ENCODE assay signal across 22 cellular contexts in genomic region chr7:75968012-75968411, GRCh38. TPM values are rescaled to one million over a fixed set of nuclear protein-coding genes. Genes with fewer than 3 reads are reported as not detected.
A peak's percentile ranks its signal among the peaks of the same experiment; 100 is the strongest.
DNase-seq lines count a peak whose midpoint lies in the region; ATAC-seq, FAIRE-seq and TF ChIP-seq lines count a peak whose summit lies in the region.
"Had no signal": no experiment of that assay in that cellular context is flagged by ENCODE, and none has a peak within 500 bp of the region (broad histone marks: within the 10 kb centered on the region; RNA-seq: fewer than 3 reads in every experiment).

No MANE protein-coding gene starts in this region.

- 67% methylated on average over 10 of the region's 10 CpGs for WGBS in liver
- WGBS in HepG2 (ENCODE audit: low lambda C conversion rate) = 88% methylated on average over 5 of the region's 10 CpGs
- 83 to 85% methylated on average over 10 of the region's 10 CpGs for WGBS in sigmoid colon, 2 donors

- no peaks in the 10 kb centered on the region for H3K9me3 ChIP-seq in liver (ENCODE audit: control insufficient read depth in 4 of 4, low read length in 3 of 4)
- H3K9me3 ChIP-seq in HepG2 (ENCODE audit: low read length) = no peaks in the 10 kb centered on the region
- no peaks in the 10 kb centered on the region for H3K9me3 ChIP-seq in sigmoid colon
- no peaks in the 10 kb centered on the region for H3K9me3 ChIP-seq in vagina
- H3K9me3 ChIP-seq in A673 (ENCODE audit: low read depth, low read length, poor library complexity, severe bottlenecking) = no peaks in the 10 kb centered on the region
- H3K9me3 ChIP-seq: mucosa of descending colon had no signal

- TF ChIP-seq RAD21 in liver (IDR thresholded peaks at IDR 0.05) (no peak), HepG2 (CRISPR knock-in tag; IDR thresholded peaks at IDR 0.05) (no peak)

- H2AFZ ChIP-seq in HepG2 (ENCODE audit: low read length) = no peak overlapping the region

- peaks cover 17 to 47% (median 22%) of the 10 kb centered on the region in 4 donors for H3K36me3 ChIP-seq in liver (ENCODE audit: control insufficient read depth in 4 of 4, insufficient read depth in 3 of 4, low read depth in 1 of 4, low read length in 3 of 4)
- peaks cover 39 to 84% of the 10 kb centered on the region in 2 experiments for H3K36me3 ChIP-seq in HepG2 (replicated peaks in 1 of 2; ENCODE audit: control insufficient read depth in 1 of 2, insufficient read depth in 2 of 2, low read length in 2 of 2)
- peaks cover 0 to 9% (median 4%) of the 10 kb centered on the region in 4 donors for H3K36me3 ChIP-seq in sigmoid colon
- peaks cover 0 to 7% of the 10 kb centered on the region in 2 donors for H3K36me3 ChIP-seq in vagina
- peaks cover 8% of the 10 kb centered on the region for H3K36me3 ChIP-seq in A673 (ENCODE audit: insufficient read depth, low read length, poor library complexity, severe bottlenecking)

- H3K4me2 ChIP-seq in HepG2 (ENCODE audit: low read depth, low read length) = no peak overlapping the region

- in situ Hi-C loops in HepG2 (cut with HindIII; ENCODE audit: extremely low pct_ligation_motif_present, low pct_unique_long_range_greater_than_20kb) = no loop called here

- H3K27ac ChIP-seq in liver (ENCODE audit: low read depth in 1 of 2, low read length in 2 of 2) = peak overlapping the region; percentile 40 to 83
- no peak overlapping the region for H3K27ac ChIP-seq in HepG2 (ENCODE audit: extremely low read length, insufficient read depth, low read length)
- peak overlapping the region; percentile 81 for H3K27ac ChIP-seq in layer of hippocampus (ENCODE audit: low read depth, low read length)
- H3K27ac ChIP-seq in sigmoid colon = peak overlapping the region; percentile 84 to 95 (median 94)
- peak overlapping the region; percentile 88 for H3K27ac ChIP-seq in vagina
- no peak overlapping the region for H3K27ac ChIP-seq in A673 (ENCODE audit: low read depth, low read length, poor library complexity, severe bottlenecking)
- H3K27ac ChIP-seq: SK-N-MC had no signal

- H3K4me3 ChIP-seq in liver (ENCODE audit: low read depth in 1 of 3, low read length in 3 of 3) (no peak overlapping the region), HepG2 (replicated peaks in 1 of 3; ENCODE audit: insufficient read depth in 1 of 3, low read depth in 2 of 3, low read length in 3 of 3) (no peak overlapping the region), sigmoid colon (peak overlapping the region in 2 of 4 donors; percentile 3 to 7), vagina (no peak overlapping the region), A673 (ENCODE audit: low read depth, low read length, poor library complexity, severe bottlenecking) (no peak overlapping the region)
- H3K4me3 ChIP-seq: mucosa of descending colon, SK-N-MC had no signal

- no peaks in the 10 kb centered on the region for H3K27me3 ChIP-seq in liver (ENCODE audit: control insufficient read depth in 4 of 4, insufficient read depth in 4 of 4, low read length in 3 of 4)
- H3K27me3 ChIP-seq in HepG2 (ENCODE audit: control insufficient read depth in 1 of 2, insufficient read depth in 2 of 2, low read length in 2 of 2) = no peaks in the 10 kb centered on the region
- no peaks in the 10 kb centered on the region for H3K27me3 ChIP-seq in layer of hippocampus (ENCODE audit: control insufficient read depth, insufficient read depth, low read length)
- H3K27me3 ChIP-seq in sigmoid colon = no peaks in the 10 kb centered on the region
- H3K27me3 ChIP-seq in vagina = no peaks in the 10 kb centered on the region
- H3K27me3 ChIP-seq in A673 (replicated peaks; ENCODE audit: insufficient read depth, low read depth, low read length, poor library complexity) = no peaks in the 10 kb centered on the region

- intact Hi-C loops in HepG2 (cut with micrococcal nuclease; ENCODE audit: unreplicated experiment) (no loop called here), sigmoid colon (cut with DNase I) (loop anchor here (2.0 to 10.0 kb wide), 4 partner anchors 89 to 1719 kb away; partner anchors contain the start of genes HIP1 and RHBDD2), vagina (cut with DNase I) (no loop called here), A673 (cut with micrococcal nuclease; ENCODE audit: unreplicated experiment) (no loop called here)

- POLR2A ChIA-PET in HepG2 (lab: Yijun Ruan, JAX) = no interaction called here
- POLR2A ChIA-PET in A673 (lab: Charles Lee; ENCODE audit: low non-redundant PET) = no interaction called here

- FAIRE-seq in HepG2 (lab: Jason Lieb, UNC) = no peak
- FAIRE-seq: colon, small intestine had no signal

- no peak for ATAC-seq in HepG2
- ATAC-seq: stimulated activated effector memory CD8-positive, alpha-beta T cell treated with anti-CD3 and anti-CD28 coated beads, Interleukin-12 subunit alpha, Interleukin-12 subunit beta, amount 100 ng/mL, for 72 hours had no signal

- TF ChIP-seq POLR2A in HepG2 (IDR thresholded peaks at IDR 0.05; ENCODE audit: insufficient read depth in 1 of 2, low read depth in 2 of 2, low read length in 2 of 2) (no peak), sigmoid colon (IDR thresholded peaks at IDR 0.05) (no peak), vagina (IDR thresholded peaks at IDR 0.05) (no peak)

- peaks cover 39% of the 10 kb centered on the region for H3K79me2 ChIP-seq in HepG2 (ENCODE audit: insufficient read depth, low read length)

- peaks cover 61% of the 10 kb centered on the region for H4K20me1 ChIP-seq in HepG2 (ENCODE audit: insufficient read depth, low read length)

- no peak for DNase-seq in HepG2 (ENCODE audit: low spot score)
- DNase-seq in sigmoid colon = no peak
- DNase-seq in vagina (ENCODE audit: extremely low spot score in 2 of 2) = no peak
- no peak for DNase-seq in A673 (ENCODE audit: low spot score)
- DNase-seq in SHP77 treated with DMSO at 0.1 percent for 48 hours (lab: John Stamatoyannopoulos, UW) = no peak
- DNase-seq in pons (ENCODE audit: low spot score) = no peak
- DNase-seq: ACHN; activated CD4-positive, alpha-beta T cell treated with anti-CD3 and anti-CD28 coated beads for 1 hour; activated gamma-delta T cell; CD4-positive, alpha-beta memory T cell; DMS79; mucosa of descending colon; NCI-H1092; NCI-H2107; NCI-H526 treated with DMSO at 0.1 percent for 48 hours; small intestine; T-helper 9 cell had no signal

- H3K9ac ChIP-seq in liver (ENCODE audit: low read depth in 1 of 2, low read length in 2 of 2) (no peak overlapping the region), HepG2 (ENCODE audit: insufficient read depth, low read depth, low read length) (no peak overlapping the region)

- no TSS peak for BruUV-seq in HepG2 (replicated peaks; lab: Mats Ljungman, UMichigan)
- no TSS peak for BruUV-seq in A673 (replicated peaks; lab: Mats Ljungman, UMichigan)

- TF ChIP-seq CTCF in liver (IDR thresholded peaks at IDR 0.05; ENCODE audit: low read depth, low read length, missing input control) (no peak), HepG2 (CRISPR knock-in tag; IDR thresholded peaks at IDR 0.05) (no peak), sigmoid colon (IDR thresholded peaks at IDR 0.05) (no peak), vagina (IDR thresholded peaks at IDR 0.05) (no peak), A673 (conservative IDR thresholded peaks at IDR 0.05; ENCODE audit: low read depth, low read length) (no peak)

- CTCF ChIA-PET in HepG2 (lab: Yijun Ruan, JAX; ENCODE audit: low intra/inter-chr PET ratio, low total read pairs) (no interaction called here), A673 (lab: Charles Lee) (no interaction called here)

- TF ChIP-seq EP300 in HepG2 (IDR thresholded peaks at IDR 0.05; ENCODE audit: low read depth in 2 of 2, low read length in 2 of 2) (no peak), HepG2 (CRISPR knock-in tag; IDR thresholded peaks at IDR 0.05; ENCODE audit: borderline replicate concordance) (no peak), sigmoid colon (IDR thresholded peaks at IDR 0.05) (no peak)

- H3K4me1 ChIP-seq in liver (ENCODE audit: control insufficient read depth in 4 of 4, insufficient read depth in 4 of 4, low read length in 3 of 4) (peaks cover 20 to 75% (median 62%) of the 10 kb centered on the region in 4 donors), HepG2 (ENCODE audit: insufficient read depth, low read length) (peaks cover 39% of the 10 kb centered on the region), sigmoid colon (peaks cover 0 to 70% (median 65%) of the 10 kb centered on the region in 4 donors), vagina (peaks cover 70% of the 10 kb centered on the region), A673 (ENCODE audit: insufficient read depth, low read length, poor library complexity, severe bottlenecking) (no peaks in the 10 kb centered on the region)

RNA-seq across cellular contexts. Expression of gene TMEM120A, which starts 26.4 kb away (rescaled TPM):
- total RNA-seq in liver (10 to 100 TPM; 18.7 to 29.5 TPM), HepG2 (2016; rRNA removed; fragmentation: Illumina TruSeq; extraction: Trizol) (22.9 and 40.3 TPM in 2 replicates), sigmoid colon (10 to 100 TPM; 18.3 to 49.0 (median 35.9) TPM), vagina (45.9 TPM), A673 (2021) (18.7 and 18.9 TPM in 2 replicates)
- polyA plus RNA-seq in liver (10 to 100 TPM; 34.8 to 73.9 TPM), HepG2 (2011; rRNA removed) (102 and 116 TPM in 2 replicates), sigmoid colon (10 to 100 TPM; 65.9 to 88.2 (median 77.5) TPM)
- total RNA-seq in HepG2 (2016; cell fraction: cytosol; rRNA removed; fragmentation: Illumina TruSeq; extraction: Trizol; ENCODE audit: low read depth) = 31.6 and 36.7 TPM in 2 replicates
- total RNA-seq in HepG2 (2016; cell fraction: insoluble cytoplasmic fraction; rRNA removed; fragmentation: Illumina TruSeq; extraction: Trizol) = 26.0 and 40.4 TPM in 2 replicates
- 34.6 and 34.8 TPM in 2 replicates for total RNA-seq in HepG2 (2016; cell fraction: membrane; rRNA removed; fragmentation: Illumina TruSeq; extraction: Trizol)
- 31.7 and 39.9 TPM in 2 replicates for total RNA-seq in HepG2 (2016; cell fraction: nucleus; rRNA removed; fragmentation: Illumina TruSeq; extraction: Trizol)
- polyA plus RNA-seq in HepG2 (2011; cell fraction: cytosol; rRNA removed) = 81.9 and 91.9 TPM in 2 replicates
- 76.1 and 77.6 TPM in 2 replicates for polyA plus RNA-seq in HepG2 (2011; cell fraction: nucleus; rRNA removed)
- 41.2 and 57.5 TPM in 2 replicates for polyA plus RNA-seq in HepG2 (2012)
- 78.5 and 88.6 TPM in 2 replicates for polyA plus RNA-seq in HepG2 (2016; cell fraction: cytosol; fragmentation: Illumina TruSeq; extraction: Trizol; ENCODE audit: low read depth)
- 64.8 and 69.3 TPM in 2 replicates for polyA plus RNA-seq in HepG2 (2016; cell fraction: insoluble cytoplasmic fraction; fragmentation: Illumina TruSeq; extraction: Trizol; ENCODE audit: low read depth)
- polyA plus RNA-seq in HepG2 (2016; cell fraction: membrane; fragmentation: Illumina TruSeq; extraction: Trizol; ENCODE audit: low read depth) = 81.3 and 84.7 TPM in 2 replicates
- polyA plus RNA-seq in HepG2 (2016; cell fraction: nucleus; fragmentation: Illumina TruSeq; extraction: Trizol; ENCODE audit: insufficient read depth, low read depth) = 144 and 149 TPM in 2 replicates
- 97.0 and 238 TPM in 2 replicates for polyA minus RNA-seq in HepG2 (2011; rRNA and poly(A)+ RNA removed; ENCODE audit: low replicate concordance)
- 32.4 and 39.8 TPM in 2 replicates for polyA minus RNA-seq in HepG2 (2011; cell fraction: cytosol; rRNA and poly(A)+ RNA removed)
- polyA minus RNA-seq in HepG2 (2011; cell fraction: nucleus; rRNA and poly(A)+ RNA removed) = 15.5 and 22.4 TPM in 2 replicates

RNA-seq across cellular contexts. Expression of gene POR, which starts 53.1 kb away (rescaled TPM):
- total RNA-seq in liver (100 to 1,000 TPM; 116 to 571 TPM), HepG2 (2016; rRNA removed; fragmentation: Illumina TruSeq; extraction: Trizol) (115 and 266 TPM in 2 replicates), sigmoid colon (10 to 100 TPM; 33.2 to 47.4 (median 39.2) TPM), vagina (94.3 TPM), A673 (2021) (99.3 and 104 TPM in 2 replicates)
- polyA plus RNA-seq in liver (100 to 1,000 TPM; 377 to 973 TPM), HepG2 (2011; rRNA removed) (145 and 208 TPM in 2 replicates), sigmoid colon (10 to 100 TPM; 20.4 to 98.9 (median 49.9) TPM)
- 43.6 and 47.9 TPM in 2 replicates for total RNA-seq in HepG2 (2016; cell fraction: cytosol; rRNA removed; fragmentation: Illumina TruSeq; extraction: Trizol; ENCODE audit: low read depth)
- total RNA-seq in HepG2 (2016; cell fraction: insoluble cytoplasmic fraction; rRNA removed; fragmentation: Illumina TruSeq; extraction: Trizol) = 95.7 and 270 TPM in 2 replicates
- 55.5 and 56.9 TPM in 2 replicates for total RNA-seq in HepG2 (2016; cell fraction: membrane; rRNA removed; fragmentation: Illumina TruSeq; extraction: Trizol)
- 260 and 301 TPM in 2 replicates for total RNA-seq in HepG2 (2016; cell fraction: nucleus; rRNA removed; fragmentation: Illumina TruSeq; extraction: Trizol)
- polyA plus RNA-seq in HepG2 (2011; cell fraction: cytosol; rRNA removed) = 143 and 190 TPM in 2 replicates
- 1,024 and 1,039 TPM in 2 replicates for polyA plus RNA-seq in HepG2 (2011; cell fraction: nucleus; rRNA removed)
- 325 and 360 TPM in 2 replicates for polyA plus RNA-seq in HepG2 (2012)
- 22.8 and 25.4 TPM in 2 replicates for polyA plus RNA-seq in HepG2 (2016; cell fraction: cytosol; fragmentation: Illumina TruSeq; extraction: Trizol; ENCODE audit: low read depth)
- polyA plus RNA-seq in HepG2 (2016; cell fraction: insoluble cytoplasmic fraction; fragmentation: Illumina TruSeq; extraction: Trizol; ENCODE audit: low read depth) = 63.7 and 80.6 TPM in 2 replicates
- 25.4 and 30.4 TPM in 2 replicates for polyA plus RNA-seq in HepG2 (2016; cell fraction: membrane; fragmentation: Illumina TruSeq; extraction: Trizol; ENCODE audit: low read depth)
- polyA plus RNA-seq in HepG2 (2016; cell fraction: nucleus; fragmentation: Illumina TruSeq; extraction: Trizol; ENCODE audit: insufficient read depth, low read depth) = 367 and 407 TPM in 2 replicates
- 85.0 and 445 TPM in 2 replicates for polyA minus RNA-seq in HepG2 (2011; rRNA and poly(A)+ RNA removed; ENCODE audit: low replicate concordance)
- 256 and 348 TPM in 2 replicates for polyA minus RNA-seq in HepG2 (2011; cell fraction: cytosol; rRNA and poly(A)+ RNA removed)
- 174 and 240 TPM in 2 replicates for polyA minus RNA-seq in HepG2 (2011; cell fraction: nucleus; rRNA and poly(A)+ RNA removed)

Comparison
In these comparisons a context has a peak if more than half of its experiments do, and no peak if none do; other contexts are left out.
1. H3K27ac ChIP-seq: peak in liver (2 of 2), layer of hippocampus (single experiment), sigmoid colon (4 of 4) and vagina (single experiment); none in HepG2 (single experiment) and A673 (single experiment).